23 cellular contexts compared by ENCODE assay signal in genomic region chr1:191699343-191699742, GRCh38.
A peak's percentile ranks its signal among the peaks of the same experiment; 100 is the strongest.
DNase-seq lines count a peak whose midpoint lies in the region; ATAC-seq and TF ChIP-seq lines count a peak whose summit lies in the region.
"Had no signal": no experiment of that assay in that cellular context is flagged by ENCODE, and none has a peak within 500 bp of the region (broad histone marks: within the 10 kb centered on the region; RNA-seq: fewer than 3 reads in every experiment).

No MANE protein-coding gene starts in this region.

- DNase-seq in mesendoderm = no peak
- DNase-seq in NCI-H187 (lab: John Stamatoyannopoulos, UW) = no peak
- no peak for DNase-seq in HFFc6
- no peak for DNase-seq in hippocampal formation (lab: John Stamatoyannopoulos, UW)
- DNase-seq: BE2C, DMS79, GOT3, MG63, NCI-H1417, NCI-H187 treated with DMSO at 0.1 percent for 48 hours, NCI-H2107, SIG-M5 had no signal

- peak overlapping the region; percentile 65 for H2BK5ac ChIP-seq in mesendoderm (ENCODE audit: low read length)

- H3K9me3 Mint-ChIP-seq in HFFc6 = peaks cover 30% of the 10 kb centered on the region

- H3K4me2 ChIP-seq in mesendoderm (ENCODE audit: low read length) = no peak overlapping the region
- H3K4me2 ChIP-seq: A549 had no signal

- no CpG with 5 or more reads among the region's 1 CpG for WGBS in mesendoderm (ENCODE audit: extremely low coverage, insufficient coverage, low lambda C conversion rate)

- H3K27ac Mint-ChIP-seq in HFFc6 = no peak overlapping the region

- H3K18ac ChIP-seq in mesendoderm (ENCODE audit: low read length) = peak overlapping the region; percentile 51

- H3K23ac ChIP-seq in mesendoderm (ENCODE audit: low read length) = no peak overlapping the region

- H3K27me3 ChIP-seq in mesendoderm (ENCODE audit: insufficient read depth, low read length, poor library complexity) = no peaks in the 10 kb centered on the region
- H3K27me3 ChIP-seq: BE2C, MG63 had no signal

- no peak overlapping the region for H3K4me3 Mint-ChIP-seq in HFFc6

- peaks cover 2% of the 10 kb centered on the region for H3K4me1 ChIP-seq in mesendoderm (ENCODE audit: control insufficient read depth, low read depth, low read length)
- H3K4me1 ChIP-seq: BE2C had no signal

- no peak overlapping the region for H3K27ac ChIP-seq in mesendoderm (ENCODE audit: low read depth, low read length)
- H3K27ac ChIP-seq: A549, HL-60 had no signal

- no peaks in the 10 kb centered on the region for H3K36me3 Mint-ChIP-seq in HFFc6 (ENCODE audit: low read depth)

- no peak for TF ChIP-seq CTCF in HFFc6 (IDR thresholded peaks at IDR 0.05)

- no peaks in the 10 kb centered on the region for H3K4me1 Mint-ChIP-seq in HFFc6 (ENCODE audit: low read depth)

- H4K8ac ChIP-seq in mesendoderm (ENCODE audit: low read depth, low read length) = no peak overlapping the region

- H3K4ac ChIP-seq in mesendoderm (ENCODE audit: low read depth, low read length) = peak overlapping the region; percentile 36

- H3K36me3 ChIP-seq in mesendoderm (ENCODE audit: control insufficient read depth, insufficient read depth, low read length) = no peaks in the 10 kb centered on the region
- H3K36me3 ChIP-seq: BE2C, MG63 had no signal

- H3K56ac ChIP-seq in mesendoderm (ENCODE audit: low read length) = peak overlapping the region; percentile 31

- no peak overlapping the region for H4K5ac ChIP-seq in mesendoderm (ENCODE audit: low read length)

- H3K4me3 ChIP-seq in mesendoderm (ENCODE audit: low read length) = no peak overlapping the region
- H3K4me3 ChIP-seq: A549, K562, MG63 had no signal

- no peaks in the 10 kb centered on the region for H3K79me1 ChIP-seq in mesendoderm (ENCODE audit: low read length)

- no peak overlapping the region for H2AK5ac ChIP-seq in mesendoderm (ENCODE audit: low read length)

- no peak overlapping the region for H2BK120ac ChIP-seq in mesendoderm (ENCODE audit: low read depth, low read length)

- ATAC-seq in GM18907 (IDR thresholded peaks at IDR 0.05; ENCODE audit: unreplicated experiment) = peak; percentile 39
- peak; percentile 45 for ATAC-seq in HG02642 (IDR thresholded peaks at IDR 0.05; ENCODE audit: poor library complexity, unreplicated experiment)
- ATAC-seq in HG03280 (IDR thresholded peaks at IDR 0.05; ENCODE audit: unreplicated experiment) = peak; percentile 30
- ATAC-seq in GM21529 (IDR thresholded peaks at IDR 0.05; ENCODE audit: unreplicated experiment) = no peak
- ATAC-seq: A549, HCT116, HepG2, K562, Panc1, SK-N-SH treated with all-trans-retinoic acid at 6 μM for 48 hours had no signal

- H3K27me3 Mint-ChIP-seq in HFFc6 (ENCODE audit: insufficient read depth) = no peaks in the 10 kb centered on the region

- no peak overlapping the region for H2BK15ac ChIP-seq in mesendoderm (replicated peaks; ENCODE audit: low read depth)

- no peak overlapping the region for H3K9ac ChIP-seq in mesendoderm (ENCODE audit: low read length)

- H3K79me2 ChIP-seq in mesendoderm (ENCODE audit: control insufficient read depth, insufficient read depth, low read length) = no peaks in the 10 kb centered on the region
